In genomic region chr17:82105417-82105881, GRCh38 we compare ENCODE assay signal across 2 cellular contexts.
A peak's percentile ranks its signal among the peaks of the same experiment; 100 is the strongest.
TF ChIP-seq lines count a peak whose summit lies in the region.

No MANE protein-coding gene starts in this region.

TF ChIP-seq in PFSK-1, 5 proteins besides CTCF, POLR2A, EP300 and RAD21:
- peak; percentile 29; the same call in 1 of the 2 replicates for TF ChIP-seq POLR2AphosphoS5 (IDR thresholded peaks at IDR 0.05; ENCODE audit: low read depth, low read length)
- no peak for TF ChIP-seq FOXP2 (optimal IDR thresholded peaks at IDR 0.05; ENCODE audit: borderline replicate concordance, extremely low read depth, extremely low read length, insufficient read depth)
TF ChIP-seq in PFSK-1: peak in this region for 1.

TF ChIP-seq in H1, 55 proteins besides CTCF, POLR2A, EP300 and RAD21:
- TF ChIP-seq CREB1 (IDR thresholded peaks at IDR 0.05), result no peak
- no peak for TF ChIP-seq SRF (IDR thresholded peaks at IDR 0.05; ENCODE audit: low read depth, low read length)
- no peak for TF ChIP-seq E2F6 (IDR thresholded peaks at IDR 0.05)
- TF ChIP-seq NANOG (IDR thresholded peaks at IDR 0.05; ENCODE audit: insufficient read depth, low read depth, low read length, poor library complexity, severe bottlenecking), result no peak
- no peak for TF ChIP-seq PHF8 (conservative IDR thresholded peaks at IDR 0.05; ENCODE audit: low read depth, low read length)
- no peak for TF ChIP-seq CHD2 (IDR thresholded peaks at IDR 0.05; ENCODE audit: low read length)
- TF ChIP-seq SIRT6 (IDR thresholded peaks at IDR 0.05; ENCODE audit: low read length), result no peak
- TF ChIP-seq POLR2AphosphoS5 (IDR thresholded peaks at IDR 0.05; ENCODE audit: low read depth, low read length), result no peak
- no peak for TF ChIP-seq TAF1 (IDR thresholded peaks at IDR 0.05; ENCODE audit: low read depth, low read length)
TF ChIP-seq in H1: peak in this region for 0.
